In genomic region chr2:217895070-217895635, GRCh38 we compare ENCODE assay signal across 1 cellular context.
TF ChIP-seq lines count a peak whose summit lies in the region.

No MANE protein-coding gene starts in this region.

TF ChIP-seq in HCT116, 20 proteins besides CTCF, POLR2A, EP300 and RAD21:
- TF ChIP-seq EGR1 (IDR thresholded peaks at IDR 0.05; ENCODE audit: low read depth) (no peak), ZFX (IDR thresholded peaks at IDR 0.05) (0 out of 2 replicates have a peak, but pooled peaks have one; percentile 7)
TF ChIP-seq in HCT116: peak in this region for 1.
